8 cellular contexts compared by ENCODE assay signal in genomic region chr4:101205878-101206277, GRCh38.
DNase-seq lines count a peak whose midpoint lies in the region; ATAC-seq, FAIRE-seq and TF ChIP-seq lines count a peak whose summit lies in the region.

No MANE protein-coding gene starts in this region.

- peak; percentile 92 for FAIRE-seq in RCC 7860 (lab: Jason Lieb, UNC)

- no peak overlapping the region for H3K4me3 ChIP-seq in astrocyte of the spinal cord (ENCODE audit: low read depth, low read length)

- in situ Hi-C loops in GM13977 (cut with MboI; ENCODE audit: low pct_unique_long_range_greater_than_20kb, low sequenced_read_pairs, unreplicated experiment) (no loop called here), astrocyte of the spinal cord (cut with HindIII; ENCODE audit: low sequenced_read_pairs) (no loop called here)

- TF ChIP-seq CTCF in GM13977 (IDR thresholded peaks at IDR 0.05; ENCODE audit: extremely low read depth, insufficient read depth, missing control alignments), result no peak
- TF ChIP-seq CTCF in astrocyte of the spinal cord (IDR thresholded peaks at IDR 0.05; ENCODE audit: low read depth, low read length), result no peak

- peak; percentile 7 for DNase-seq in GM13977 (ENCODE audit: low spot score)
- DNase-seq in RCC 7860 (ENCODE audit: low spot score), result peak; percentile 75
- peak; percentile 78 for DNase-seq in astrocyte of the spinal cord (ENCODE audit: low read depth, low spot score)
- peak; percentile 20 for DNase-seq in stimulated activated CD4-positive, alpha-beta T cell treated with anti-CD3 and anti-CD28 coated beads, Interleukin-4, amount 100 ng/mL, for 1 hour
- no peak for DNase-seq in C1 segment of cervical spinal cord (lab: John Stamatoyannopoulos, UW)
- no peak for DNase-seq in SW480 (ENCODE audit: low spot score)
- DNase-seq in NCI-H524 (lab: John Stamatoyannopoulos, UW), result no peak

- peak; percentile 95 for ATAC-seq in HG02623 (IDR thresholded peaks at IDR 0.05; ENCODE audit: unreplicated experiment)

Comparison
In these comparisons a context has a peak if more than half of its experiments do, and no peak if none do; other contexts are left out.
1. DNase-seq: peak in GM13977 (single experiment), RCC 7860 (single experiment), astrocyte of the spinal cord (single experiment) and stimulated activated CD4-positive, alpha-beta T cell treated with anti-CD3 and anti-CD28 coated beads, Interleukin-4, amount 100 ng/mL, for 1 hour (single experiment); none in C1 segment of cervical spinal cord (0 of 14), SW480 (single experiment) and NCI-H524 (0 of 2).